ENCODE assay signal across 8 cellular contexts in the genomic region with DNA sequence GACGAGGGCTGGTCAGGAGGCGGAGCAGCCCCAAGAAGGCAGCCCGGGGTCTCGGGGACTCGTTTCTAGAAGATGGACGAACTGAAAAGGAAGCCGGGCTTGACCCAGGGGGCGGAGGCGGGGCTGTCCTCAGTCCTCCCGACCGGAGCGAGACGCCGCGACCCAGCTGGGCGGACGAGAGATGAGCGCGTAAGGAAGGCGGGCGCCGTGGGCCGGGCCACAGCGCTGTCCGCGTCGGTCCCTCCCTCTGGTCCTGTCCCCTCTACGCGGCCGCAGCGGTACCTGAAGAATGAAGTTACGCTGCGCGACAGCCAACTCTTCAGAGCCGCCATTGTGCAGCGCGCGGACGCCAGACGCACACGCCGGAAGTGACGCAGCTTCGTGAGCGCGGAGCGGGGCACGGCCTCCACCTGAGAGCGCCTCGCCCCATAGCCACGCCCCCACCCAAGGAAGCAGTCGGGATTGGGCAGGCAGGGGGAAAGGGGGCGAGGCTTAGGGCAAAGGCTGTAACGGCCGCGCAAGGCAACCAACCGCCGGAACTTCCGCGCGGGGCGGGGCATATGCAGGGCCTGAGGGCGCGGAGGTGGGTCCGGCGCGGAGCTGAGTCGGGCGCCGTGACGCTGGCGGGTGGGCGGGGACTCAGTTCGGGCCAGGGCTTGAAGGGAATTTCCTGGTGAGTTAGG. TPM values are rescaled to one million over a fixed set of nuclear protein-coding genes. Genes with fewer than 3 reads are reported as not detected.
DNase-seq lines count a peak whose midpoint lies in the region; ATAC-seq and TF ChIP-seq lines count a peak whose summit lies in the region.

A gene (minus strand): TSS at position 370 of the 683 bp plus-strand sequence. CDS start 38 bp downstream, at position 332.

- peak within 1 kb of the TSS; percentile 93 for H3K4me3 ChIP-seq in AG10803 (ENCODE audit: low read length)

- ATAC-seq in GM19043 (IDR thresholded peaks at IDR 0.05; ENCODE audit: low read depth, unreplicated experiment): peak; percentile 89
- peak; percentile 81 for ATAC-seq in HG03378 (IDR thresholded peaks at IDR 0.05; ENCODE audit: unreplicated experiment)

- DNase-seq in AG10803 (ENCODE audit: low read depth) (peak; percentile 99), NCI-H460 (ENCODE audit: extremely low read depth, low read depth) (peak; percentile 99), cerebellar nuclear complex (lab: John Stamatoyannopoulos, UW) (peak; percentile 95 to 98), islet precursor cell (peak; percentile 100)
- DNase-seq in activated CD4-positive, CD25-positive, alpha-beta regulatory T cell treated with anti-CD3 and anti-CD28 coated beads, Interleukin-2, amount 50 U/mL, for 72 hours: peak; percentile 100
- DNase-seq in stimulated activated CD4-positive, alpha-beta T cell treated with anti-CD3 and anti-CD28 coated beads, Interleukin-12 subunit alpha, Interleukin-12 subunit beta, amount 100 ng/mL, for 48 hours (ENCODE audit: low read depth in 2 of 3, low spot score in 1 of 3): peak; percentile 99 to 100 (median 100)

- TF ChIP-seq CTCF in AG10803 (conservative IDR thresholded peaks at IDR 0.05; ENCODE audit: low read length): no peak

RNA-seq across cellular contexts. Expression of the gene that starts here (rescaled TPM):
- total RNA-seq in NCI-H460 (2014; rRNA removed; shearing (Covaris generic)): 59.8 and 67.4 TPM in 2 replicates
- polyA plus RNA-seq in NCI-H460 (2014; cell fraction: nucleus; rRNA removed): 57.3 and 68.2 TPM in 2 replicates

Comparison
In these comparisons a context has a peak if more than half of its experiments do, and no peak if none do; other contexts are left out.
1. Peak in every context shown above with its lines: DNase-seq, ATAC-seq and H3K4me3 ChIP-seq.